Comparison of ENCODE assay signal across 8 cellular contexts in genomic region chr7:140673770-140674155, GRCh38. TPM values are rescaled to one million over a fixed set of nuclear protein-coding genes. Genes with fewer than 3 reads are reported as not detected.
A peak's percentile ranks its signal among the peaks of the same experiment; 100 is the strongest.
DNase-seq lines count a peak whose midpoint lies in the region; ATAC-seq and TF ChIP-seq lines count a peak whose summit lies in the region.

No MANE protein-coding gene starts in this region.

- H3K27ac Mint-ChIP-seq in T-cell = peak overlapping the region; percentile 89 to 95

- peak overlapping the region; percentile 69 for H3K27ac ChIP-seq in rectal smooth muscle tissue (ENCODE audit: low read depth, low read length)

- peak overlapping the region; percentile 71 for H3K4me3 ChIP-seq in foreskin fibroblast (ENCODE audit: low read depth in 1 of 2, low read length in 2 of 2)
- H3K4me3 ChIP-seq in rectal smooth muscle tissue (ENCODE audit: low read length) = peak overlapping the region; percentile 79

- no peak for TF ChIP-seq CTCF in foreskin fibroblast (IDR thresholded peaks at IDR 0.05; ENCODE audit: low read depth, low read length)

- POLR2A ChIA-PET in T-cell (lab: Charles Lee) = no interaction called here

- H3K27me3 ChIP-seq in rectal smooth muscle tissue (ENCODE audit: control insufficient read depth, insufficient read depth, low read length) = no peaks in the 10 kb centered on the region

- DNase-seq in DMS79 treated with DMSO at 0.1 percent for 48 hours (lab: John Stamatoyannopoulos, UW) (peak; percentile 50), T-cell (no peak), foreskin fibroblast (no peak), SIG-M5 treated with dmso at 0.1 percent for 504 hours (lab: John Stamatoyannopoulos, UW; ENCODE audit: unreplicated experiment) (no peak), COLO829 (ENCODE audit: low spot score) (no peak)
- DNase-seq in stimulated activated CD4-positive, alpha-beta T cell treated with anti-CD3 and anti-CD28 coated beads, Interleukin-4, amount 100 ng/mL, for 4 hours = no peak

- H3K27me3 Mint-ChIP-seq in T-cell = no peaks in the 10 kb centered on the region

- CTCF ChIA-PET in T-cell (lab: Charles Lee) = interaction anchor here (1.0 kb wide), 2 partner anchors 50 to 138 kb away, joined by 3 to 4 read pairs; no protein-coding TSS in a partner anchor

- peak overlapping the region; percentile 61 for H3K9ac ChIP-seq in rectal smooth muscle tissue (ENCODE audit: low read length)

- H3K36me3 Mint-ChIP-seq in T-cell = peaks cover 25% of the 10 kb centered on the region

- peaks cover 31 to 49% (median 38%) of the 10 kb centered on the region in 3 donors for H3K4me1 Mint-ChIP-seq in T-cell

- ATAC-seq in T-cell (replicated peaks in 1 of 4) = no peak
- ATAC-seq in activated CD4-positive, CD25-positive, alpha-beta regulatory T cell treated with anti-CD3 and anti-CD28 coated beads, Interleukin-2, amount 50 U/mL, for 24 hours = no peak

- peaks cover under 1% of the 10 kb centered on the region for H3K36me3 ChIP-seq in rectal smooth muscle tissue (ENCODE audit: control insufficient read depth, insufficient read depth, low read length)

- H3K4me3 Mint-ChIP-seq in T-cell = peak overlapping the region; percentile 83 to 89 (median 86)

- peaks cover 10% of the 10 kb centered on the region for H3K4me1 ChIP-seq in rectal smooth muscle tissue (ENCODE audit: control insufficient read depth, insufficient read depth, low read length)

- no peaks in the 10 kb centered on the region for H3K9me3 Mint-ChIP-seq in T-cell

RNA-seq across cellular contexts. Expression of gene ADCK2, which starts 1.0 kb away (rescaled TPM):
- 10 to 100 TPM; 16.3 to 23.3 (median 20.2) TPM for total RNA-seq in T-cell

RNA-seq across cellular contexts. Expression of gene NDUFB2, which starts 22.7 kb away (rescaled TPM):
- total RNA-seq in T-cell = 100 to 1,000 TPM in 3 of 5 donors, 10 to 100 TPM in 2; 97.2 to 110 (median 103) TPM

RNA-seq across cellular contexts. Expression of gene DENND2A, which starts 33.1 kb away (rescaled TPM):
- under 1 TPM in 1 of 5 donors, not detected in 4; 0.09 TPM for total RNA-seq in T-cell
